18 cellular contexts compared by ENCODE assay signal in genomic region chr16:69599731-69600130, GRCh38. TPM values are rescaled to one million over a fixed set of nuclear protein-coding genes. Genes with fewer than 3 reads are reported as not detected.
DNase-seq lines count a peak whose midpoint lies in the region; ATAC-seq, FAIRE-seq and TF ChIP-seq lines count a peak whose summit lies in the region.
"Had no signal": no experiment of that assay in that cellular context is flagged by ENCODE, and none has a peak within 500 bp of the region (broad histone marks: within the 10 kb centered on the region; RNA-seq: fewer than 3 reads in every experiment).

No MANE protein-coding gene starts in this region.

- H3K4me3 ChIP-seq in HEK293 (ENCODE audit: low read depth, low read length), result no peak overlapping the region
- H3K4me3 ChIP-seq in mucosa of descending colon, result no peak overlapping the region
- H3K4me3 ChIP-seq: HAP-1 had no signal

- H3K4me1 ChIP-seq in HEK293 (ENCODE audit: control insufficient read depth, insufficient read depth, low read length) (0 out of 2 replicates have a peak, but pooled peaks cover 3% of the 10 kb centered on the region), mucosa of descending colon (ENCODE audit: low read depth) (no peaks in the 10 kb centered on the region)

- CTCF ChIA-PET in HEK293 (lab: Yijun Ruan, JAX), result no interaction called here

- no peaks in the 10 kb centered on the region for H3K27me3 Mint-ChIP-seq in activated naive CD8-positive, alpha-beta T cell treated with anti-CD3 and anti-CD28 coated beads, Interleukin-2, amount 50 U/mL, for 24 hours
- no peaks in the 10 kb centered on the region for H3K27me3 Mint-ChIP-seq in memory B cell
- no peaks in the 10 kb centered on the region for H3K27me3 Mint-ChIP-seq in nephron progenitor cell (ENCODE audit: low read depth, poor library complexity)
- H3K27me3 Mint-ChIP-seq: CD4-positive, CD25-positive, alpha-beta regulatory T cell; IgD-negative memory B cell had no signal

- H3K9me3 Mint-ChIP-seq in activated naive CD8-positive, alpha-beta T cell treated with anti-CD3 and anti-CD28 coated beads, Interleukin-2, amount 50 U/mL, for 24 hours, result no peaks in the 10 kb centered on the region
- H3K9me3 Mint-ChIP-seq in memory B cell (no peaks in the 10 kb centered on the region), nephron progenitor cell (no peaks in the 10 kb centered on the region)
- H3K9me3 Mint-ChIP-seq: CD4-positive, CD25-positive, alpha-beta regulatory T cell; IgD-negative memory B cell had no signal

- no peak overlapping the region for H3K27ac ChIP-seq in HEK293 (ENCODE audit: extremely low read depth, low read depth, low read length)

- intact Hi-C loops in mucosa of descending colon (cut with DNase I, micrococcal nuclease), result no loop called here

- no peak for ATAC-seq in activated naive CD8-positive, alpha-beta T cell treated with anti-CD3 and anti-CD28 coated beads, Interleukin-2, amount 50 U/mL, for 24 hours
- ATAC-seq in memory B cell (ENCODE audit: low read depth), result no peak
- ATAC-seq in mucosa of descending colon, result no peak
- ATAC-seq: Right ventricle myocardium inferior had no signal

- no peak for DNase-seq in GM12891 (ENCODE audit: insufficient read length, low spot score)
- no peak for DNase-seq in activated naive CD8-positive, alpha-beta T cell treated with anti-CD3 and anti-CD28 coated beads, Interleukin-2, amount 50 U/mL, for 24 hours
- no peak for DNase-seq in memory B cell (ENCODE audit: low spot score in 2 of 2)
- DNase-seq in LoVo (ENCODE audit: low spot score), result no peak
- no peak for DNase-seq in NCI-H1930 (lab: John Stamatoyannopoulos, UW)
- DNase-seq in mucosa of descending colon, result no peak
- DNase-seq in nephron progenitor cell, result no peak
- DNase-seq: ACHN; CD4-positive, CD25-positive, alpha-beta regulatory T cell; DND-41; NCI-H1048; NCI-H69; NK-92 treated with Interleukin-12 subunit alpha and Interleukin-12 subunit beta, amount 100 ng/mL, for 24 hours; SK-N-SH had no signal

- no peak for TF ChIP-seq POLR2A in GM12891 (IDR thresholded peaks at IDR 0.05; ENCODE audit: low read depth, low read length)

- FAIRE-seq in GM12891 (lab: Jason Lieb, UNC), result peak; percentile 28

- no peaks in the 10 kb centered on the region for H3K9me3 ChIP-seq in HEK293 (ENCODE audit: control insufficient read depth, insufficient read depth, low read depth, low read length)
- H3K9me3 ChIP-seq in mucosa of descending colon, result no peaks in the 10 kb centered on the region
- H3K9me3 ChIP-seq: HAP-1, SK-N-SH had no signal

- H3K36me3 ChIP-seq in HEK293 (ENCODE audit: control insufficient read depth in 2 of 2, insufficient read depth in 1 of 2, low read length in 2 of 2), result peaks cover 0 to 3% of the 10 kb centered on the region in 2 experiments; a peak in 1 of 3 replicates
- H3K36me3 ChIP-seq in mucosa of descending colon (ENCODE audit: low read depth), result no peaks in the 10 kb centered on the region
- H3K36me3 ChIP-seq: HAP-1 had no signal

- H3K4me1 Mint-ChIP-seq in activated naive CD8-positive, alpha-beta T cell treated with anti-CD3 and anti-CD28 coated beads, Interleukin-2, amount 50 U/mL, for 24 hours, result peaks cover 36% of the 10 kb centered on the region
- peaks cover 24% of the 10 kb centered on the region for H3K4me1 Mint-ChIP-seq in memory B cell
- H3K4me1 Mint-ChIP-seq in nephron progenitor cell, result no peaks in the 10 kb centered on the region

- H3K4me3 Mint-ChIP-seq in activated naive CD8-positive, alpha-beta T cell treated with anti-CD3 and anti-CD28 coated beads, Interleukin-2, amount 50 U/mL, for 24 hours, result no peak overlapping the region
- H3K4me3 Mint-ChIP-seq in memory B cell (no peak overlapping the region), nephron progenitor cell (no peak overlapping the region)
- H3K4me3 Mint-ChIP-seq: IgD-negative memory B cell had no signal

- TF ChIP-seq CTCF in HEK293 (tag by site-specific recombination; IDR thresholded peaks at IDR 0.05), result no peak
- no peak for TF ChIP-seq CTCF in mucosa of descending colon (IDR thresholded peaks at IDR 0.05)
- TF ChIP-seq CTCF in nephron progenitor cell (IDR thresholded peaks at IDR 0.05), result no peak

- H3K36me3 Mint-ChIP-seq in activated naive CD8-positive, alpha-beta T cell treated with anti-CD3 and anti-CD28 coated beads, Interleukin-2, amount 50 U/mL, for 24 hours (ENCODE audit: low read depth), result peaks cover 31% of the 10 kb centered on the region
- peaks cover 3% of the 10 kb centered on the region for H3K36me3 Mint-ChIP-seq in memory B cell
- H3K36me3 Mint-ChIP-seq in nephron progenitor cell (ENCODE audit: low read depth), result peaks cover 22% of the 10 kb centered on the region

- H3K27ac Mint-ChIP-seq in activated naive CD8-positive, alpha-beta T cell treated with anti-CD3 and anti-CD28 coated beads, Interleukin-2, amount 50 U/mL, for 24 hours, result peak overlapping the region; percentile 23
- peak overlapping the region; percentile 0 for H3K27ac Mint-ChIP-seq in memory B cell
- H3K27ac Mint-ChIP-seq in nephron progenitor cell, result no peak overlapping the region

- POLR2A ChIA-PET in HEK293 (lab: Yijun Ruan, JAX), result no interaction called here

TF ChIP-seq in GM12891, 5 proteins besides CTCF, POLR2A, EP300 and RAD21:
- TF ChIP-seq POLR2AphosphoS5 (IDR thresholded peaks at IDR 0.05; ENCODE audit: low read depth, low read length) (no peak), TAF1 (IDR thresholded peaks at IDR 0.05; ENCODE audit: low read depth, low read length) (no peak), PAX5 (IDR thresholded peaks at IDR 0.05; ENCODE audit: insufficient read depth, low read length, severe bottlenecking) (no peak), SPI1 (IDR thresholded peaks at IDR 0.05; ENCODE audit: low read depth, low read length) (no peak), POU2F2 (IDR thresholded peaks at IDR 0.05; ENCODE audit: low read depth, low read length) (no peak)

TF ChIP-seq in HEK293, 187 proteins besides CTCF, POLR2A, EP300 and RAD21:
- TF ChIP-seq ATF2 (tag by site-specific recombination; IDR thresholded peaks at IDR 0.05; ENCODE audit: low read depth) (peak; percentile 63; the same call in 1 of the 2 replicates), ZNF112 (tag by site-specific recombination; IDR thresholded peaks at IDR 0.05) (no peak), ZNF202 (tag by site-specific recombination; IDR thresholded peaks at IDR 0.05; ENCODE audit: borderline replicate concordance) (no peak), KLF9 (tag by site-specific recombination; IDR thresholded peaks at IDR 0.05; ENCODE audit: low read depth) (no peak)
- TF ChIP-seq, protein P1, sequence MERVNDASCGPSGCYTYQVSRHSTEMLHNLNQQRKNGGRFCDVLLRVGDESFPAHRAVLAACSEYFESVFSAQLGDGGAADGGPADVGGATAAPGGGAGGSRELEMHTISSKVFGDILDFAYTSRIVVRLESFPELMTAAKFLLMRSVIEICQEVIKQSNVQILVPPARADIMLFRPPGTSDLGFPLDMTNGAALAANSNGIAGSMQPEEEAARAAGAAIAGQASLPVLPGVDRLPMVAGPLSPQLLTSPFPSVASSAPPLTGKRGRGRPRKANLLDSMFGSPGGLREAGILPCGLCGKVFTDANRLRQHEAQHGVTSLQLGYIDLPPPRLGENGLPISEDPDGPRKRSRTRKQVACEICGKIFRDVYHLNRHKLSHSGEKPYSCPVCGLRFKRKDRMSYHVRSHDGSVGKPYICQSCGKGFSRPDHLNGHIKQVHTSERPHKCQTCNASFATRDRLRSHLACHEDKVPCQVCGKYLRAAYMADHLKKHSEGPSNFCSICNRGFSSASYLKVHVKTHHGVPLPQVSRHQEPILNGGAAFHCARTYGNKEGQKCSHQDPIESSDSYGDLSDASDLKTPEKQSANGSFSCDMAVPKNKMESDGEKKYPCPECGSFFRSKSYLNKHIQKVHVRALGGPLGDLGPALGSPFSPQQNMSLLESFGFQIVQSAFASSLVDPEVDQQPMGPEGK (tag by site-specific recombination; IDR thresholded peaks at IDR 0.05), result no peak

RNA-seq across cellular contexts. Expression of gene NFAT5, which starts 34.0 kb away (rescaled TPM):
- 4.7 TPM for polyA plus RNA-seq in GM12891 (2012; ENCODE audit: low read depth, missing spikeins)
- 10 to 100 TPM; 29.1 to 48.4 (median 39.8) TPM for total RNA-seq in mucosa of descending colon
